ENCODE assay signal across 25 cellular contexts in the genomic region with DNA sequence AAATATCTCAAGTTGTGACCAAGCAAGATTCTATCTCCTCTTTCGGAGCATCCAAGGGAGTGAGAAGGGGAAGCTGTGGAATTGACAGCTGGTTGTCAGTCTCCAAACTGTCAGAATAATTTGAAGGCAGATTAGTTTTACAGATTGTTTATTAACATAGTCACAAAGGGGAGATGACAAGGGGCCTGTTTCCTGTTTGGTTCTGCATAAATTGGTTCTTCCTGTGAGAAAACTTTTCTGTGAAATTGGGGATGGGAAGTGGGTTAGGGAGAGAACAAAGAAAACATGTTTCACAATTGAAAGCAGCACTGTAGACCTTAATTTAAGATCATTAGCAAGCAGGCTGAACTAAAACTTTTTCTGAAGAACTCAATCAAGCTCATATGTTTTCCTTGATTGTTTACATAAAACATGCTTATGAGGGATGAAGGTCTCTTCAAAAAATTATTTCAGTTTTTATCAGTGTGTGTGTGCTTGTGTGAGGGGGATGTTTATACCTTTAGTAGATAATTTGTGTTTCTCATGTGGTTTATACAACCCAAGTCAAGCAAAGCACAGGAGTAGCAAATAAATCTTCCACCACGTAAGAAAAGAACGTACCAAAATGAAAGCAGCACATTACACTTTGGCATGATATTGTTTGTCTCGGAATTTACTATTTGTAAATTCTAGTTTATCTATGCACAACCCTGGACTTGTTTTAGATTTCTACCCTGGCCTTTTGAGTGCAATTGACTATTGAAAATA.
DNase-seq lines count a peak whose midpoint lies in the region; ATAC-seq and TF ChIP-seq lines count a peak whose summit lies in the region.
"Had no signal": no experiment of that assay in that cellular context is flagged by ENCODE, and none has a peak within 500 bp of the region (broad histone marks: within the 10 kb centered on the region; RNA-seq: fewer than 3 reads in every experiment).

No MANE protein-coding gene starts in this region.

- CTCF ChIA-PET in CD8-positive, alpha-beta memory T cell (lab: Charles Lee), result no interaction called here

- no peak overlapping the region for H3K4me3 ChIP-seq in CD8-positive, alpha-beta memory T cell (ENCODE audit: low read length)
- H3K4me3 ChIP-seq in Jurkat, Clone E6-1 (ENCODE audit: low read length), result no peak overlapping the region
- no peak overlapping the region for H3K4me3 ChIP-seq in neuron (ENCODE audit: low read length)
- H3K4me3 ChIP-seq: cardiac muscle cell, GM23338, lung, pancreas had no signal

- H3K4me1 Mint-ChIP-seq in CD8-positive, alpha-beta memory T cell, result peaks cover 0 to 19% (median 13%) of the 10 kb centered on the region in 3 donors
- peaks cover 11% of the 10 kb centered on the region for H3K4me1 Mint-ChIP-seq in endothelial cell (ENCODE audit: unreplicated experiment)

- H3K36me3 ChIP-seq in CD8-positive, alpha-beta memory T cell (ENCODE audit: insufficient read depth, low read length), result no peaks in the 10 kb centered on the region
- H3K36me3 ChIP-seq in neuron (ENCODE audit: insufficient read depth, low read length), result no peaks in the 10 kb centered on the region
- H3K36me3 ChIP-seq: cardiac muscle cell, pancreas had no signal

- no peaks in the 10 kb centered on the region for H3K9me3 ChIP-seq in CD8-positive, alpha-beta memory T cell (ENCODE audit: low read length)
- H3K9me3 ChIP-seq in neuron (ENCODE audit: low read length), result peaks cover 3% of the 10 kb centered on the region
- H3K9me3 ChIP-seq: pancreas had no signal

- H3K9me3 Mint-ChIP-seq in CD8-positive, alpha-beta memory T cell, result peaks cover 2 to 21% (median 4%) of the 10 kb centered on the region in 5 donors
- H3K9me3 Mint-ChIP-seq in endothelial cell (ENCODE audit: unreplicated experiment), result no peaks in the 10 kb centered on the region
- H3K9me3 Mint-ChIP-seq: GM23338 had no signal

- peak overlapping the region in 7 of 8 donors; percentile 35 to 93 (median 71) for H3K27ac Mint-ChIP-seq in CD8-positive, alpha-beta memory T cell
- peak overlapping the region; percentile 89 for H3K27ac Mint-ChIP-seq in endothelial cell (ENCODE audit: unreplicated experiment)
- H3K27ac Mint-ChIP-seq: CD4-positive, alpha-beta T cell; GM23338 had no signal

- peaks cover 0 to 1% of the 10 kb centered on the region in 2 donors for H3K27me3 Mint-ChIP-seq in CD8-positive, alpha-beta memory T cell
- H3K27me3 Mint-ChIP-seq in endothelial cell (ENCODE audit: unreplicated experiment), result no peaks in the 10 kb centered on the region
- H3K27me3 Mint-ChIP-seq: CD4-positive, alpha-beta T cell had no signal

- H2AFZ ChIP-seq in neuron (ENCODE audit: low read depth, low read length), result peak overlapping the region; percentile 61

- peak in 1 of 5 donors; percentile 9 for DNase-seq in CD8-positive, alpha-beta memory T cell
- DNase-seq in Jurkat, Clone E6-1 (ENCODE audit: low read depth, low spot score), result peak; percentile 43
- DNase-seq in endothelial cell (ENCODE audit: low spot score), result no peak
- no peak for DNase-seq in islet precursor cell
- DNase-seq in epidermal melanocyte (ENCODE audit: insufficient read length, low spot score), result no peak
- DNase-seq: activated naive CD4-positive, alpha-beta T cell treated with Interleukin-2 at 50 U/mL for 16 hours; activated T-cell treated with anti-CD3 and anti-CD28 coated beads, Interleukin-2, amount 50 U/mL, for 48 hours; aorta; CD4-positive, alpha-beta T cell; cortex of kidney; GDM1; Kasumi-1; NCI-H524; pancreas; right cardiac atrium; SHP77; stimulated activated CD4-positive, alpha-beta T cell treated with anti-CD3 and anti-CD28 coated beads, Interleukin-12 subunit alpha, Interleukin-12 subunit beta, amount 100 ng/mL, for 4 hours; stimulated activated CD4-positive, alpha-beta T cell treated with anti-CD3 and anti-CD28 coated beads, Interleukin-4, amount 100 ng/mL, for 4 hours; stimulated activated naive CD4-positive, alpha-beta T cell treated with Interleukin-2 at 50 U/mL for 16 hours had no signal

- H3K4me3 Mint-ChIP-seq in CD8-positive, alpha-beta memory T cell, result peak overlapping the region in 4 of 7 donors; percentile 42 to 68 (median 64)
- no peak overlapping the region for H3K4me3 Mint-ChIP-seq in endothelial cell (ENCODE audit: unreplicated experiment)
- H3K4me3 Mint-ChIP-seq: CD4-positive, alpha-beta T cell; GM23338 had no signal

- H3K27me3 ChIP-seq in CD8-positive, alpha-beta memory T cell (ENCODE audit: insufficient read depth, low read length, poor library complexity, severe bottlenecking), result no peaks in the 10 kb centered on the region
- H3K27me3 ChIP-seq in neuron (ENCODE audit: insufficient read depth, low read length), result no peaks in the 10 kb centered on the region
- H3K27me3 ChIP-seq: cardiac muscle cell, pancreas had no signal

- no peak for TF ChIP-seq CTCF in endothelial cell (IDR thresholded peaks at IDR 0.05; ENCODE audit: unreplicated experiment)

- no peaks in the 10 kb centered on the region for H3K4me1 ChIP-seq in CD8-positive, alpha-beta memory T cell (ENCODE audit: insufficient read depth, low read length)
- H3K4me1 ChIP-seq in neuron (ENCODE audit: insufficient read depth, low read length), result no peaks in the 10 kb centered on the region
- H3K4me1 ChIP-seq: pancreas had no signal

- POLR2A ChIA-PET in CD8-positive, alpha-beta memory T cell (lab: Charles Lee), result no interaction called here

- ATAC-seq in HG02642 (IDR thresholded peaks at IDR 0.05; ENCODE audit: poor library complexity, unreplicated experiment), result no peak
- ATAC-seq: activated CD4-positive, CD25-positive, alpha-beta regulatory T cell treated with anti-CD3 and anti-CD28 coated beads, Interleukin-2, amount 50 U/mL, for 24 hours; GM23338; pancreas; right cardiac atrium had no signal

- no peak overlapping the region for H3K27ac ChIP-seq in CD8-positive, alpha-beta memory T cell (ENCODE audit: low read depth, low read length)
- H3K27ac ChIP-seq: cardiac muscle cell, pancreas had no signal

- H3K36me3 Mint-ChIP-seq in CD8-positive, alpha-beta memory T cell, result peaks cover 0 to 3% (median 0%) of the 10 kb centered on the region in 3 donors
- no peaks in the 10 kb centered on the region for H3K36me3 Mint-ChIP-seq in endothelial cell (ENCODE audit: low read depth, unreplicated experiment)
